In the genomic region with DNA sequence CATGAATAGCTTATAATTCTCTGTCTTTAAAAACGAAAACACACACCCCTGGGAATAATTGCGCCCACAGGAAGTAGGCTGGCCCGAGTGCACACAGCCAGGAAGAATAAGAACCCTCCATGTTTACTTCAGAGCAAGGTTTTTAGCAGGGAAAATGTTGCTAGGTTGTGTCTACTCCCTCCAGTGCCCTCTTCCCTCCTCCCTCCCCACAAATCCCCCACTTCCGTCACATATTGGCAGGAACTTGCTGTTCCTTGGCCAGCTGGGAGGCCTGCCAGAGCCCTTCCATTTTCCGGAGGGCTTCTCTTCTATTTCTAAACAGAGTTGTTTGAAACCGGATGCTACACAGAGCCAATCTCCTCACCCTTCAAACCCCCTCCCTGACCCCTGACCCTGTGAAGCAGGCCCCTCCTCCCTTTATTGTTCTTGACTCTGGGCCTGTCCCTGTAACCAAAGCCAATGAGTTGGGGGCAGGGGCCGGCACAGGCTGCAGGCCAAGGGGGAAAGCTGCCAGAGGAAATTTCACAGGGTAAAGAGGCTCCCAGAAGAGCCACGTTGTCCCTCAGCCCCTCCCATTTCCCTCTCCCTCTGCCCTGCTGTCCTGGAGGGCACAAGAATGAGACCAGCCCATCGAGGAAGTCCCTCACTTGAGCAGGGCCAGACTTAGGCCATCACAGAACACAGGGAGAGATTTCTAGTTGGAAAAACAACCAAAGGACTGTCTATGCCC, we compare ENCODE assay signal across 8 cellular contexts. TPM values are rescaled to one million over a fixed set of nuclear protein-coding genes. Genes with fewer than 3 reads are reported as not detected.
DNase-seq lines count a peak whose midpoint lies in the region; ATAC-seq and TF ChIP-seq lines count a peak whose summit lies in the region.

No MANE protein-coding gene starts in this region.

- no peaks in the 10 kb centered on the region for H3K36me3 ChIP-seq in PC-3 (ENCODE audit: low read depth, low read length)

- H3K4me1 Mint-ChIP-seq in neural crest cell = peaks cover 84% of the 10 kb centered on the region
- no peaks in the 10 kb centered on the region for H3K4me1 Mint-ChIP-seq in activated CD8-positive, alpha-beta T cell treated with anti-CD3 and anti-CD28 coated beads for 36 hours (ENCODE audit: low read depth)

- no peaks in the 10 kb centered on the region for H3K27me3 Mint-ChIP-seq in neural crest cell (ENCODE audit: low read depth)
- H3K27me3 Mint-ChIP-seq in activated CD8-positive, alpha-beta T cell treated with anti-CD3 and anti-CD28 coated beads for 36 hours = peaks cover under 1% of the 10 kb centered on the region

- no peaks in the 10 kb centered on the region for H3K27me3 ChIP-seq in PC-3 (ENCODE audit: low read length)

- POLR2A ChIA-PET in PC-3 (lab: Charles Lee; ENCODE audit: unreplicated experiment) = no interaction called here
- POLR2A ChIA-PET in activated CD8-positive, alpha-beta T cell treated with anti-CD3 and anti-CD28 coated beads for 36 hours (lab: Charles Lee) = no interaction called here

- peaks cover 5% of the 10 kb centered on the region for H3K9me3 Mint-ChIP-seq in neural crest cell
- no peaks in the 10 kb centered on the region for H3K9me3 Mint-ChIP-seq in activated CD8-positive, alpha-beta T cell treated with anti-CD3 and anti-CD28 coated beads for 36 hours

- intact Hi-C loops in PC-3 (cut with micrococcal nuclease) = no loop called here
- intact Hi-C loops in activated CD8-positive, alpha-beta T cell treated with anti-CD3 and anti-CD28 coated beads for 36 hours (cut with micrococcal nuclease) = no loop called here

- peak; percentile 37 for ATAC-seq in PC-3
- no peak for ATAC-seq in activated CD8-positive, alpha-beta T cell treated with anti-CD3 and anti-CD28 coated beads for 36 hours

- TF ChIP-seq CTCF in PC-3 (conservative IDR thresholded peaks at IDR 0.05; ENCODE audit: low read depth, low read length) (no peak), fibroblast of villous mesenchyme (IDR thresholded peaks at IDR 0.05; ENCODE audit: insufficient read depth, low read depth, low read length) (no peak), neural crest cell (conservative IDR thresholded peaks at IDR 0.05) (no peak)
- TF ChIP-seq CTCF in activated CD8-positive, alpha-beta T cell treated with anti-CD3 and anti-CD28 coated beads for 36 hours (IDR thresholded peaks at IDR 0.05) = no peak

- no peaks in the 10 kb centered on the region for H4K20me1 ChIP-seq in PC-3 (ENCODE audit: low read length)

- H2AFZ ChIP-seq in PC-3 (ENCODE audit: low read length) = peak overlapping the region; percentile 53

- H3K9me3 ChIP-seq in PC-3 (ENCODE audit: low read length) = no peaks in the 10 kb centered on the region

- CTCF ChIA-PET in PC-3 (lab: Charles Lee) = no interaction called here
- CTCF ChIA-PET in activated CD8-positive, alpha-beta T cell treated with anti-CD3 and anti-CD28 coated beads for 36 hours (lab: Charles Lee) = no interaction called here

- no peaks in the 10 kb centered on the region for H3F3A ChIP-seq in PC-3 (ENCODE audit: low read length, unreplicated experiment)

- H3K4me3 Mint-ChIP-seq in neural crest cell = peak overlapping the region; percentile 87
- H3K4me3 Mint-ChIP-seq in activated CD8-positive, alpha-beta T cell treated with anti-CD3 and anti-CD28 coated beads for 36 hours = no peak overlapping the region

- H3K4me2 ChIP-seq in PC-3 (ENCODE audit: low read length) = peak overlapping the region; percentile 65

- H3K27ac ChIP-seq in PC-3 (ENCODE audit: low read length) = peak overlapping the region; percentile 75

- H3K9ac ChIP-seq in PC-3 (ENCODE audit: low read length) = peak overlapping the region; percentile 34

- peak overlapping the region; percentile 2; the same call in 1 of the 2 replicates for H3K4me3 ChIP-seq in PC-3 (ENCODE audit: low read length)
- H3K4me3 ChIP-seq in fibroblast of villous mesenchyme (ENCODE audit: low read depth, low read length) = no peak overlapping the region

- H3K9me2 ChIP-seq in PC-3 (replicated peaks; ENCODE audit: low read length) = no peaks in the 10 kb centered on the region

- peak; percentile 65 for DNase-seq in EH (ENCODE audit: low read depth)
- peak; percentile 88 for DNase-seq in PC-3
- DNase-seq in fibroblast of villous mesenchyme (ENCODE audit: low read depth) = peak; percentile 79
- peak; percentile 89 for DNase-seq in neural crest cell (ENCODE audit: low read depth, low spot score)
- no peak for DNase-seq in stimulated activated CD4-positive, alpha-beta T cell treated with anti-CD3 and anti-CD28 coated beads, Interleukin-4, amount 100 ng/mL, for 24 hours
- no peak for DNase-seq in NK-92 treated with Interleukin-12 subunit alpha and Interleukin-12 subunit beta, amount 100 ng/mL, for 24 hours (lab: John Stamatoyannopoulos, UW)
- no peak for DNase-seq in NCI-H1436 treated with DMSO at 0.1 percent for 48 hours (lab: John Stamatoyannopoulos, UW)
- no peak for DNase-seq in activated CD8-positive, alpha-beta T cell treated with anti-CD3 and anti-CD28 coated beads for 36 hours

- H3K27ac Mint-ChIP-seq in neural crest cell (ENCODE audit: unreplicated experiment) = peak overlapping the region; percentile 99
- no peak overlapping the region for H3K27ac Mint-ChIP-seq in activated CD8-positive, alpha-beta T cell treated with anti-CD3 and anti-CD28 coated beads for 36 hours

- H3K36me3 Mint-ChIP-seq in neural crest cell (ENCODE audit: low read depth) = no peaks in the 10 kb centered on the region
- no peaks in the 10 kb centered on the region for H3K36me3 Mint-ChIP-seq in activated CD8-positive, alpha-beta T cell treated with anti-CD3 and anti-CD28 coated beads for 36 hours (ENCODE audit: low read depth)

- H3K4me1 ChIP-seq in PC-3 (ENCODE audit: insufficient read depth, low read length) = peaks cover 65% of the 10 kb centered on the region

- no peaks in the 10 kb centered on the region for H3K79me2 ChIP-seq in PC-3 (ENCODE audit: low read length)

- no TSS peak for BruUV-seq in PC-3 (replicated peaks; lab: Mats Ljungman, UMichigan)

RNA-seq across cellular contexts. Expression of a gene that starts 49.8 kb away (rescaled TPM):
- total RNA-seq in PC-3 (2014; rRNA removed) = 12.1 and 16.0 TPM in 2 replicates
- total RNA-seq in fibroblast of villous mesenchyme = 3.2 and 6.5 TPM in 2 replicates
- total RNA-seq in neural crest cell = 29.1 and 31.1 TPM in 2 replicates
- total RNA-seq in activated CD8-positive, alpha-beta T cell treated with anti-CD3 and anti-CD28 coated beads for 36 hours = 1 to 10 TPM; 3.8 to 3.9 TPM

Comparison
In these comparisons a context has a peak if more than half of its experiments do, and no peak if none do; other contexts are left out.
1. DNase-seq: peak in EH (single experiment), PC-3 (single experiment), fibroblast of villous mesenchyme (single experiment) and neural crest cell (single experiment); none in stimulated activated CD4-positive, alpha-beta T cell treated with anti-CD3 and anti-CD28 coated beads, Interleukin-4, amount 100 ng/mL, for 24 hours (single experiment), NK-92 treated with Interleukin-12 subunit alpha and Interleukin-12 subunit beta, amount 100 ng/mL, for 24 hours (single experiment), NCI-H1436 treated with DMSO at 0.1 percent for 48 hours (single experiment) and activated CD8-positive, alpha-beta T cell treated with anti-CD3 and anti-CD28 coated beads for 36 hours (single experiment).